Comparison of ENCODE assay signal across 30 cellular contexts in genomic region chr10:11465435-11465834, GRCh38.
"Had no signal": no experiment of that assay in that cellular context is flagged by ENCODE, and none has a peak within 500 bp of the region (broad histone marks: within the 10 kb centered on the region; RNA-seq: fewer than 3 reads in every experiment).

No MANE protein-coding gene starts in this region.

- H3K4me3 ChIP-seq: adrenal gland, body of pancreas, MG63, SJSA1 had no signal

- H3K27me3 ChIP-seq: adrenal gland, body of pancreas, MG63, SJSA1 had no signal

- H3K4me3 Mint-ChIP-seq: activated CD4-positive, alpha-beta memory T cell treated with anti-CD3 and anti-CD28 coated beads for 36 hours; activated CD4-positive, alpha-beta T cell treated with anti-CD3 and anti-CD28 coated beads, Interleukin-2, amount 10 ng/mL, durations not matched to agents 7 days and 5 days; activated naive CD4-positive, alpha-beta T cell treated with anti-CD3 and anti-CD28 coated beads for 36 hours; activated T-cell treated with anti-CD3 and anti-CD28 coated beads, Interleukin-2, amount 50 U/mL, for 4 hours; activated T-helper 1 cell treated with anti-CD3 and anti-CD28 coated beads, Interleukin-12 subunit alpha, Interleukin-12 subunit beta, Interleukin-2, Interleukin-4 antibody, amounts not matched to agents 30 ng/mL and 10 ng/mL and 1 ng/mL, durations not matched to agents 14 hours and 24 hours and 36 hours; T-cell had no signal

- H3K36me3 ChIP-seq: MG63, WERI-Rb-1 had no signal

- DNase-seq: activated CD4-positive, alpha-beta memory T cell treated with anti-CD3 and anti-CD28 coated beads for 36 hours; activated CD4-positive, alpha-beta T cell treated with anti-CD3 and anti-CD28 coated beads, Interleukin-2, amount 10 ng/mL, durations not matched to agents 7 days and 5 days; activated CD8-positive, alpha-beta memory T cell treated with anti-CD3 and anti-CD28 coated beads, Interleukin-2, amount 50 U/mL, for 4 hours; activated gamma-delta T cell treated with Interleukin-2 at 50 U/mL for 16 hours; activated naive CD4-positive, alpha-beta T cell treated with anti-CD3 and anti-CD28 coated beads for 36 hours; activated T-cell treated with anti-CD3 and anti-CD28 coated beads for 4 hours; activated T-cell treated with anti-CD3 and anti-CD28 coated beads, Interleukin-2, amount 50 U/mL, for 4 hours; adrenal gland; body of pancreas; central memory CD4-positive, alpha-beta T cell; Kasumi-1; MG63; NCI-H1048; NCI-H1105 treated with DMSO at 0.1 percent for 48 hours; NCI-H1436; NCI-H1694; NCI-H1930; NCI-H2081 treated with DMSO at 0.1 percent for 48 hours; NCI-H345; NCI-H524 treated with DMSO at 0.1 percent for 48 hours; SHP77; T-cell; T-helper 2 cell; T-helper 9 cell; WERI-Rb-1 had no signal

- H3K27me3 Mint-ChIP-seq: activated CD4-positive, alpha-beta memory T cell treated with anti-CD3 and anti-CD28 coated beads for 36 hours; activated CD4-positive, alpha-beta T cell treated with anti-CD3 and anti-CD28 coated beads, Interleukin-2, amount 10 ng/mL, durations not matched to agents 7 days and 5 days; T-cell had no signal

- H3K4me1 Mint-ChIP-seq: activated CD4-positive, alpha-beta T cell treated with anti-CD3 and anti-CD28 coated beads, Interleukin-2, amount 10 ng/mL, durations not matched to agents 7 days and 5 days had no signal

- H3K27ac Mint-ChIP-seq: activated CD4-positive, alpha-beta memory T cell treated with anti-CD3 and anti-CD28 coated beads for 36 hours; activated CD4-positive, alpha-beta T cell treated with anti-CD3 and anti-CD28 coated beads, Interleukin-2, amount 10 ng/mL, durations not matched to agents 7 days and 5 days; activated naive CD4-positive, alpha-beta T cell treated with anti-CD3 and anti-CD28 coated beads for 36 hours; activated naive CD4-positive, alpha-beta T cell treated with anti-CD3 and anti-CD28 coated beads, Interleukin-2, amount 50 U/mL, for 72 hours; activated T-helper 1 cell treated with anti-CD3 and anti-CD28 coated beads, Interleukin-12 subunit alpha, Interleukin-12 subunit beta, Interleukin-2, Interleukin-4 antibody, amounts not matched to agents 30 ng/mL and 10 ng/mL and 1 ng/mL, durations not matched to agents 14 hours and 24 hours and 36 hours; T-cell had no signal

- H3K9me3 Mint-ChIP-seq: activated CD4-positive, alpha-beta memory T cell treated with anti-CD3 and anti-CD28 coated beads for 36 hours; activated CD4-positive, alpha-beta T cell treated with anti-CD3 and anti-CD28 coated beads, Interleukin-2, amount 10 ng/mL, durations not matched to agents 7 days and 5 days; activated naive CD4-positive, alpha-beta T cell treated with anti-CD3 and anti-CD28 coated beads for 36 hours; activated naive CD4-positive, alpha-beta T cell treated with anti-CD3 and anti-CD28 coated beads, Interleukin-2, amount 50 U/mL, for 72 hours; activated T-cell treated with anti-CD3 and anti-CD28 coated beads, Interleukin-2, amount 50 U/mL, for 4 hours; activated T-helper 1 cell treated with anti-CD3 and anti-CD28 coated beads, Interleukin-12 subunit alpha, Interleukin-12 subunit beta, Interleukin-2, Interleukin-4 antibody, amounts not matched to agents 30 ng/mL and 10 ng/mL and 1 ng/mL, durations not matched to agents 14 hours and 24 hours and 36 hours; T-cell had no signal

- H3K36me3 Mint-ChIP-seq: activated CD4-positive, alpha-beta memory T cell treated with anti-CD3 and anti-CD28 coated beads for 36 hours; activated naive CD4-positive, alpha-beta T cell treated with anti-CD3 and anti-CD28 coated beads, Interleukin-2, amount 50 U/mL, for 72 hours had no signal

- ATAC-seq: activated naive CD4-positive, alpha-beta T cell treated with anti-CD3 and anti-CD28 coated beads, Interleukin-2, amount 50 U/mL, for 72 hours; activated T-cell treated with anti-CD3 and anti-CD28 coated beads, Interleukin-2, amount 50 U/mL, for 4 hours; body of pancreas; Panc1; SK-N-SH treated with all-trans-retinoic acid at 6 μM for 48 hours; T-cell had no signal

- H3K27ac ChIP-seq: adrenal gland, body of pancreas, SJSA1, WERI-Rb-1 had no signal

- H3K4me1 ChIP-seq: SJSA1 had no signal

- H3K9me3 ChIP-seq: adrenal gland, body of pancreas, MG63, SJSA1 had no signal
